ENCODE assay signal across 2 cellular contexts in the genomic region with DNA sequence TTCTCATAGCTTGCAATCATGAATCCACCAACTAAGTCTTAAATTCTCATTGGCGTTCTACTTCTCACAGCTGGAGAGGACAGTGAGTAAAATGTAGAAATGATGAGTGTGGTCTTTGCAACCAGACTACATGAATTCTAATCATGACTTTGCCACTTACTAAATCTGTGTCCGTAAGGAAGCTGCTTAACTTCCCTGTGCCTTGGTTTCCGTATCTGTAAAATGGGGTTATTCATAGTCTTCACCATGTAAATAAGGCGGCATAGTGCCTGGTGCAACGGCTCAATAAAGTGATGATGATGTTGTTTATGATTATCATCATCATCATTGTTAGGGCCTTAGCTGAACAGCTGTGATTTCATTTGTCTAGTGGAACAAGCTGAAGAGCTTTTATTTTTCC.
TF ChIP-seq lines count a peak whose summit lies in the region.

No MANE protein-coding gene starts in this region.

TF ChIP-seq in GM12878, 131 proteins besides CTCF, POLR2A, EP300 and RAD21:
- TF ChIP-seq IRF4 (IDR thresholded peaks at IDR 0.05; ENCODE audit: low read depth, low read length) (no peak), FOXM1 (IDR thresholded peaks at IDR 0.05; ENCODE audit: low read depth, low read length) (no peak), NR2C2 (IDR thresholded peaks at IDR 0.05; ENCODE audit: borderline replicate concordance, control insufficient read depth, insufficient read length, low read depth) (no peak), CREM (IDR thresholded peaks at IDR 0.05; ENCODE audit: low read depth) (no peak)
- TF ChIP-seq, protein P1, sequence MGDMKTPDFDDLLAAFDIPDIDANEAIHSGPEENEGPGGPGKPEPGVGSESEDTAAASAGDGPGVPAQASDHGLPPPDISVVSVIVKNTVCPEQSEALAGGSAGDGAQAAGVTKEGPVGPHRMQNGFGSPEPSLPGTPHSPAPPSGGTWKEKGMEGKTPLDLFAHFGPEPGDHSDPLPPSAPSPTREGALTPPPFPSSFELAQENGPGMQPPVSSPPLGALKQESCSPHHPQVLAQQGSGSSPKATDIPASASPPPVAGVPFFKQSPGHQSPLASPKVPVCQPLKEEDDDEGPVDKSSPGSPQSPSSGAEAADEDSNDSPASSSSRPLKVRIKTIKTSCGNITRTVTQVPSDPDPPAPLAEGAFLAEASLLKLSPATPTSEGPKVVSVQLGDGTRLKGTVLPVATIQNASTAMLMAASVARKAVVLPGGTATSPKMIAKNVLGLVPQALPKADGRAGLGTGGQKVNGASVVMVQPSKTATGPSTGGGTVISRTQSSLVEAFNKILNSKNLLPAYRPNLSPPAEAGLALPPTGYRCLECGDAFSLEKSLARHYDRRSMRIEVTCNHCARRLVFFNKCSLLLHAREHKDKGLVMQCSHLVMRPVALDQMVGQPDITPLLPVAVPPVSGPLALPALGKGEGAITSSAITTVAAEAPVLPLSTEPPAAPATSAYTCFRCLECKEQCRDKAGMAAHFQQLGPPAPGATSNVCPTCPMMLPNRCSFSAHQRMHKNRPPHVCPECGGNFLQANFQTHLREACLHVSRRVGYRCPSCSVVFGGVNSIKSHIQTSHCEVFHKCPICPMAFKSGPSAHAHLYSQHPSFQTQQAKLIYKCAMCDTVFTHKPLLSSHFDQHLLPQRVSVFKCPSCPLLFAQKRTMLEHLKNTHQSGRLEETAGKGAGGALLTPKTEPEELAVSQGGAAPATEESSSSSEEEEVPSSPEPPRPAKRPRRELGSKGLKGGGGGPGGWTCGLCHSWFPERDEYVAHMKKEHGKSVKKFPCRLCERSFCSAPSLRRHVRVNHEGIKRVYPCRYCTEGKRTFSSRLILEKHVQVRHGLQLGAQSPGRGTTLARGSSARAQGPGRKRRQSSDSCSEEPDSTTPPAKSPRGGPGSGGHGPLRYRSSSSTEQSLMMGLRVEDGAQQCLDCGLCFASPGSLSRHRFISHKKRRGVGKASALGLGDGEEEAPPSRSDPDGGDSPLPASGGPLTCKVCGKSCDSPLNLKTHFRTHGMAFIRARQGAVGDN (IDR thresholded peaks at IDR 0.05) = no peak

TF ChIP-seq in K562, 482 proteins besides CTCF, POLR2A, EP300 and RAD21:
- TF ChIP-seq ZNF384 (IDR thresholded peaks at IDR 0.05; ENCODE audit: low read depth, low read length) = no peak
- peak; percentile 60 for TF ChIP-seq RBM25 (IDR thresholded peaks at IDR 0.05; ENCODE audit: low read depth, low read length, severe bottlenecking)
